In the genomic region with DNA sequence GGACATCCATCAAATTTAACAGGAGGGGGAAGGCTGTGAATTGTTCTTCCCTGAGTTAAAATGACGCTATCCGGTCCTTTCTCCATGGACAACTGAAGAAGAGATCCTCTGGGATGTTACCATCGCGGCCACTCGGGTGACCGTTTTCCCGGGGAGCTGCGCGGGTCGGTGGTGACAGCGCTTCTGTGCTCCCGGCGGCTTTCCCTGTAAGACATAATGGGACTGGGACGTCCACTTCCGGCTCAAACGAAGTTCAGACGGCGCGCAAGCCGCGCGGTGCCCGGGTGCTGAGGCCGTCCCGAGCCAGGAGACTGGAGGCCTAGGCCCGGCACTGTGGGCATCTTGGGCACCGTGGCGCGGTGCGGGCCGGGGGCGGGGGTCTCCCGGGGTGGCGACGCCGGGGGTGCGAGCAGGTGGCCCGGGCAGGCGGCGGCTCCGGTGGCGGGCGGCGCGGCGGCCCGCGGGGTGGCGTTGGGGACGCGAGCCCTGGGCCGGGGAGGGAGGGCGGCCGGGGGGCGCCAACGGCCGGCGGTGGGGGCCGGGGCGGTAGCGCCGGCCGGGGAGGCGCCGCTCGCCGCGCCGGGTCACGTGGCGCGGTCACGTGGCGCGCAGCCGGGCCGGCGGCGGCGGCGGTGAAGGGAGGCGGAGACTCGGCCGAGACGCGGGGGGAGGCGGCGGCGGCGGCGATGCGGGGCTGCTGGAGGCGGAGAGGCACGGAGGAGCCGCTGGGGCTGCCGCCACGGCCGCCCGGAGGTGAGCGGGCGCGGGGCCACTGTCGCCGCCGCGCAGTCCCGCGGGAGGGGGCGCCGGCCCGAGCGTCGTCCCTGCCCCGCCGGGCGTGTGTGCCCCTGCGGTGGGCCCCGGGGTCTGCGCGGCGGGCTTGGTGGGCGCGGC, we compare ENCODE assay signal across 8 cellular contexts.
DNase-seq lines count a peak whose midpoint lies in the region; ATAC-seq and TF ChIP-seq lines count a peak whose summit lies in the region.

No MANE protein-coding gene starts in this region.

- no peak for TF ChIP-seq CTCF in AG09309 (IDR thresholded peaks at IDR 0.05; ENCODE audit: control insufficient read depth, insufficient read depth, low read depth, low read length, missing control alignments)

- H3K36me3 ChIP-seq in endocrine pancreas (ENCODE audit: control insufficient read depth, insufficient read depth, low read length), result no peaks in the 10 kb centered on the region
- H3K36me3 ChIP-seq in mesodermal cell (ENCODE audit: control insufficient read depth, insufficient read depth, low read length), result peaks cover 5% of the 10 kb centered on the region

- H3K9ac ChIP-seq in endocrine pancreas (ENCODE audit: control insufficient read depth, insufficient read depth, low read length), result peak overlapping the region; percentile 45

- no peaks in the 10 kb centered on the region for H3K9me3 ChIP-seq in endocrine pancreas (ENCODE audit: control insufficient read depth, low read length)
- no peaks in the 10 kb centered on the region for H3K9me3 ChIP-seq in mesodermal cell (ENCODE audit: control insufficient read depth, low read length)

- DNase-seq in AG09309 (ENCODE audit: low read depth) (no peak), NCI-H748 treated with DMSO at 0.1 percent for 48 hours (lab: John Stamatoyannopoulos, UW) (peak; percentile 31)
- peak; percentile 84 for DNase-seq in activated CD8-positive, alpha-beta memory T cell treated with anti-CD3 and anti-CD28 coated beads for 24 hours
- peak; percentile 54 to 65 for DNase-seq in stimulated activated CD8-positive, alpha-beta memory T cell treated with anti-CD3 and anti-CD28 coated beads, Interleukin-2, amount 100 ng/mL, for 48 hours (ENCODE audit: low read depth in 2 of 2)

- H3K4me1 ChIP-seq in endocrine pancreas (ENCODE audit: control insufficient read depth, insufficient read depth, low read length) (peaks cover 6% of the 10 kb centered on the region), mesodermal cell (ENCODE audit: control insufficient read depth, insufficient read depth, low read length, poor library complexity, severe bottlenecking) (no peaks in the 10 kb centered on the region)

- ATAC-seq in GM18909 (IDR thresholded peaks at IDR 0.05; ENCODE audit: poor library complexity, unreplicated experiment) (peak; percentile 74), HG03159 (IDR thresholded peaks at IDR 0.05; ENCODE audit: unreplicated experiment) (peak; percentile 75)

- H3K4me3 ChIP-seq in AG09309 (ENCODE audit: control insufficient read depth, low read depth, low read length), result peak overlapping the region; percentile 83
- H3K4me3 ChIP-seq in endocrine pancreas (ENCODE audit: control insufficient read depth, insufficient read depth, low read length), result peak overlapping the region; percentile 81
- H3K4me3 ChIP-seq in mesodermal cell (ENCODE audit: extremely low read depth, insufficient read depth, low read length, poor library complexity, severe bottlenecking), result peak overlapping the region; percentile 56

- no peaks in the 10 kb centered on the region for H3K27me3 ChIP-seq in endocrine pancreas (ENCODE audit: control insufficient read depth, insufficient read depth, low read length)

- 0 to 1% methylated on average over 42 to 88 of the region's 123 CpGs for WGBS in mesodermal cell (ENCODE audit: insufficient coverage in 2 of 2), 2 experiments

- H3K27ac ChIP-seq in mesodermal cell (ENCODE audit: low read depth, low read length, severe bottlenecking), result peak overlapping the region; percentile 81
